In genomic region chr4:8503801-8504200, GRCh38 we compare ENCODE assay signal across 24 cellular contexts.
DNase-seq lines count a peak whose midpoint lies in the region; TF ChIP-seq lines count a peak whose summit lies in the region.
"Had no signal": no experiment of that assay in that cellular context is flagged by ENCODE, and none has a peak within 500 bp of the region (broad histone marks: within the 10 kb centered on the region; RNA-seq: fewer than 3 reads in every experiment).

No MANE protein-coding gene starts in this region.

- POLR2A ChIA-PET in GM10248 (lab: Yijun Ruan, JAX) = no interaction called here

- no peak overlapping the region for H3K27ac ChIP-seq in BLaER1 treated with 17β-estradiol and CSF1 and Interleukin-3, amounts not matched to agents 10 nM and 100 nM
- no peak overlapping the region for H3K27ac ChIP-seq in WERI-Rb-1
- peak overlapping the region in 1 of 2 donors; percentile 95 for H3K27ac ChIP-seq in ovary
- H3K27ac ChIP-seq: gastroesophageal sphincter, hepatocyte, neural progenitor cell, RWPE1, upper lobe of right lung had no signal

- H3K4me2 ChIP-seq in BLaER1 treated with 17β-estradiol and CSF1 and Interleukin-3, amounts not matched to agents 10 nM and 100 nM = peak overlapping the region in 9 of 11 experiments; percentile 31 to 90 (median 81); a peak in 18 of 22 replicates
- H3K4me2 ChIP-seq: hepatocyte, neural progenitor cell had no signal

- H3K9me3 ChIP-seq in BLaER1 treated with 17β-estradiol and CSF1 and Interleukin-3, amounts not matched to agents 10 nM and 100 nM (replicated peaks in 1 of 11) = peaks cover 18 to 32% (median 22%) of the 10 kb centered on the region in 11 experiments; a peak in 21 of 22 replicates
- H3K9me3 ChIP-seq in WERI-Rb-1 (ENCODE audit: severe bottlenecking) (no peaks in the 10 kb centered on the region), ovary (no peaks in the 10 kb centered on the region)
- H3K9me3 ChIP-seq: gastroesophageal sphincter, upper lobe of right lung had no signal

- intact Hi-C loops in ovary (cut with DNase I) = loop anchor here in 1 of 4 donors (2.0 kb wide), 1 partner anchor 31 kb away; no protein-coding TSS in a partner anchor

- H3K4me3 ChIP-seq in BLaER1 treated with 17β-estradiol and CSF1 and Interleukin-3, amounts not matched to agents 10 nM and 100 nM = no peak overlapping the region
- H3K4me3 ChIP-seq in WERI-Rb-1 (ENCODE audit: low read depth, low read length) (no peak overlapping the region), ovary (no peak overlapping the region)
- H3K4me3 ChIP-seq: gastroesophageal sphincter, hepatocyte, neural progenitor cell, upper lobe of right lung had no signal

- WGBS in ovary, 3 donors = 32 to 46% (median 43%) methylated on average over 11 of the region's 11 CpGs

- DNase-seq in G401 (ENCODE audit: low spot score) (peak; percentile 27), WERI-Rb-1 (no peak), ovary (peak in 3 of 5 donors; percentile 48 to 67 (median 52)), T-helper 2 cell (no peak), RPMI8226 (no peak), GM10248 (ENCODE audit: extremely low spot score) (no peak)
- DNase-seq: activated CD4-positive, alpha-beta memory T cell treated with anti-CD3 and anti-CD28 coated beads for 36 hours; activated CD4-positive, CD25-positive, alpha-beta regulatory T cell treated with anti-CD3 and anti-CD28 coated beads, Interleukin-2, amount 50 U/mL, for 72 hours; activated effector memory CD4-positive, alpha-beta T cell treated with anti-CD3 and anti-CD28 coated beads, Interleukin-2, amount 50 U/mL, for 16 hours; activated naive CD8-positive, alpha-beta T cell treated with anti-CD3 and anti-CD28 coated beads for 36 hours; aorta; CD4-positive, CD25-positive, alpha-beta regulatory T cell; mesenchymal stem cell; NCI-H187 treated with DMSO at 0.1 percent for 48 hours; NCI-H526 treated with DMSO at 0.1 percent for 48 hours; stimulated activated CD4-positive, alpha-beta T cell treated with anti-CD3 and anti-CD28 coated beads, Interleukin-12 subunit alpha, Interleukin-12 subunit beta, amount 100 ng/mL, for 4 hours; stimulated activated CD4-positive, alpha-beta T cell treated with anti-CD3 and anti-CD28 coated beads, Interleukin-4, amount 100 ng/mL, for 1 hour; T-helper 1 cell; upper lobe of right lung had no signal

- no peak for TF ChIP-seq EP300 in ovary (IDR thresholded peaks at IDR 0.05)

- H3K27me3 ChIP-seq in BLaER1 treated with 17β-estradiol and CSF1 and Interleukin-3, amounts not matched to agents 10 nM and 100 nM = peaks cover 0 to 17% (median 0%) of the 10 kb centered on the region in 11 experiments; a peak in 2 of 22 replicates
- H3K27me3 ChIP-seq in WERI-Rb-1 (ENCODE audit: insufficient read depth, low read depth, severe bottlenecking) = no peaks in the 10 kb centered on the region
- no peaks in the 10 kb centered on the region for H3K27me3 ChIP-seq in ovary
- H3K27me3 ChIP-seq: hepatocyte, neural progenitor cell, upper lobe of right lung had no signal

- H4K20me1 ChIP-seq in BLaER1 treated with 17β-estradiol and CSF1 and Interleukin-3, amounts not matched to agents 10 nM and 100 nM = peaks cover 0 to 12% (median 0%) of the 10 kb centered on the region in 11 experiments; a peak in 4 of 22 replicates

- TF ChIP-seq CTCF in WERI-Rb-1 (IDR thresholded peaks at IDR 0.05; ENCODE audit: low read depth, low read length) = 0 out of 2 replicates have a peak, but pooled peaks have one; percentile 12
- no peak for TF ChIP-seq CTCF in ovary (IDR thresholded peaks at IDR 0.05)
- no peak for TF ChIP-seq CTCF in GM10248 (IDR thresholded peaks at IDR 0.05; ENCODE audit: control extremely low read depth, extremely low read depth, low read depth, missing control alignments)

- H3K4me1 ChIP-seq in BLaER1 treated with 17β-estradiol and CSF1 and Interleukin-3, amounts not matched to agents 10 nM and 100 nM = peaks cover 4 to 84% (median 50%) of the 10 kb centered on the region in 10 experiments; a peak in 19 of 20 replicates
- H3K4me1 ChIP-seq in ovary (ENCODE audit: insufficient read depth) = peaks cover 69% of the 10 kb centered on the region

- no peak for TF ChIP-seq POLR2A in ovary (IDR thresholded peaks at IDR 0.05)

- CTCF ChIA-PET in GM10248 (lab: Yijun Ruan, JAX) = interaction anchor here (1.7 kb wide), 1 partner anchor 36 kb away, joined by 7 read pairs; no protein-coding TSS in a partner anchor

- no peaks in the 10 kb centered on the region; a peak in 1 of 22 replicates for H3K36me3 ChIP-seq in BLaER1 treated with 17β-estradiol and CSF1 and Interleukin-3, amounts not matched to agents 10 nM and 100 nM
- H3K36me3 ChIP-seq in WERI-Rb-1 = no peaks in the 10 kb centered on the region
- no peaks in the 10 kb centered on the region for H3K36me3 ChIP-seq in ovary
- H3K36me3 ChIP-seq: gastroesophageal sphincter, neural progenitor cell, upper lobe of right lung had no signal

- in situ Hi-C loops in G401 (cut with HindIII; ENCODE audit: low sequenced_read_pairs) = no loop called here

- H3K9ac ChIP-seq in BLaER1 treated with 17β-estradiol and CSF1 and Interleukin-3, amounts not matched to agents 10 nM and 100 nM = no peak overlapping the region
- H3K9ac ChIP-seq: neural progenitor cell had no signal

Comparison
In these comparisons a context has a peak if more than half of its experiments do, and no peak if none do; other contexts are left out.
1. DNase-seq: peak in G401 (single experiment) and ovary (3 of 5); none in WERI-Rb-1 (single experiment), T-helper 2 cell (0 of 5), RPMI8226 (single experiment) and GM10248 (single experiment).